Comparison of ENCODE assay signal across 8 cellular contexts in genomic region chr17:58330544-58330996, GRCh38.
A peak's percentile ranks its signal among the peaks of the same experiment; 100 is the strongest.
DNase-seq lines count a peak whose midpoint lies in the region; ATAC-seq and TF ChIP-seq lines count a peak whose summit lies in the region.

No MANE protein-coding gene starts in this region.

- peak overlapping the region; percentile 95 to 98 for H3K27ac Mint-ChIP-seq in effector memory CD8-positive, alpha-beta T cell

- peaks cover 77 to 80% of the 10 kb centered on the region in 2 donors for H3K4me1 Mint-ChIP-seq in effector memory CD8-positive, alpha-beta T cell (ENCODE audit: low read depth in 2 of 2)

- no peaks in the 10 kb centered on the region for H3K27me3 Mint-ChIP-seq in effector memory CD8-positive, alpha-beta T cell

- TF ChIP-seq CTCF in GM12875 (IDR thresholded peaks at IDR 0.05; ENCODE audit: borderline replicate concordance, insufficient read depth, low read depth, low read length), result no peak

- peaks cover 81% of the 10 kb centered on the region for H3K36me3 Mint-ChIP-seq in effector memory CD8-positive, alpha-beta T cell (ENCODE audit: insufficient read depth)

- ATAC-seq in effector memory CD8-positive, alpha-beta T cell (replicated peaks), result no peak
- no peak for ATAC-seq in GM19023 (IDR thresholded peaks at IDR 0.05; ENCODE audit: unreplicated experiment)
- no peak for ATAC-seq in HG03135 (IDR thresholded peaks at IDR 0.05; ENCODE audit: unreplicated experiment)
- ATAC-seq in GM19397 (IDR thresholded peaks at IDR 0.05; ENCODE audit: unreplicated experiment), result no peak

- H3K4me3 Mint-ChIP-seq in effector memory CD8-positive, alpha-beta T cell, result peak overlapping the region; percentile 90 to 100

- H3K9me3 Mint-ChIP-seq in effector memory CD8-positive, alpha-beta T cell, result no peaks in the 10 kb centered on the region

- DNase-seq in activated CD4-positive, alpha-beta T cell treated with anti-CD3 and anti-CD28 coated beads for 1 hour, result peak; percentile 43
- peak in 1 of 3 experiments; percentile 19 for DNase-seq in effector memory CD8-positive, alpha-beta T cell
- peak; percentile 62 for DNase-seq in stimulated activated CD4-positive, alpha-beta T cell treated with anti-CD3 and anti-CD28 coated beads, Interleukin-1b, Interleukin-23, amount 100 ng/mL, for 48 hours
- no peak for DNase-seq in NCI-H1417 (lab: John Stamatoyannopoulos, UW)

- H3K4me3 ChIP-seq in GM12875 (ENCODE audit: low read depth, low read length), result peak overlapping the region; percentile 97

Comparison
In these comparisons a context has a peak if more than half of its experiments do, and no peak if none do; other contexts are left out.
1. DNase-seq: peak in activated CD4-positive, alpha-beta T cell treated with anti-CD3 and anti-CD28 coated beads for 1 hour (single experiment) and stimulated activated CD4-positive, alpha-beta T cell treated with anti-CD3 and anti-CD28 coated beads, Interleukin-1b, Interleukin-23, amount 100 ng/mL, for 48 hours (single experiment); none in NCI-H1417 (0 of 3).